1 cellular context compared by ENCODE assay signal in the genomic region with DNA sequence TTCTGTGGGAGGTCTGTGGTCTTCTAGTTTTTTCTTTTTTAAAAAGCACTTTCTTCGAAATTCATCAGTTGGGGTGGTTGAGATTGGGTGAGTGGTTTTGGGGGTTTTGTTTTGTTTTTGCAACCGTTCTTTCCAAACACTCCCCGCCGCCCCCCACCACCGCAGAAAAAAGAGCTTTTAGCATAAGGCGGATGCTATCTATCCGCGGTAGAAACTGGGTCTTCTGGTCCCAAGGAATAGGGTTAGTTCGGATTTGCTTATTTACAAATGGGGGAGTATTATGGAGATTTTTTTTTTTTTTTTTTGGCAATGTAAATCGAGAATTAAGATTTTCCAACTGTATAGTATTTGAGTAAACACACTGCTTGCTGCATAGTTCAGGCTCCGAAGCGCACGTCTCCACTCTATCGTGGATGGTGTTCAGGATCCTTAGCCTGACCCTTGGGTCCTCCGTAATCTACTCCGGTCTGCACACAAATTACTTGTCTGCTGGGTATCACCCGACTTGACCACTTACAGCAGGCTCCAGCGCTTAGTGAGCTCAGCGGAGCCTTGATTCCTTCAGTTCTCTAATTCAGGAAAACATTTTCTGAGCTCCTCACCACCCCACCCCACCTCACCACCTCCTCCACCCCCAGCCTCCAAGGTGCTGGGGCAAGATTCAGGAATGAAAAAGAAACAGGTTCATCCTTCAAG.
TF ChIP-seq lines count a peak whose summit lies in the region.

No MANE protein-coding gene starts in this region.

TF ChIP-seq in A549, 52 proteins besides CTCF, POLR2A, EP300 and RAD21 (continued from another document):
- TF ChIP-seq CBX2 (IDR thresholded peaks at IDR 0.05; ENCODE audit: borderline replicate concordance, low read depth) (no peak), SREBF2 (IDR thresholded peaks at IDR 0.05) (no peak), ZFP36 (IDR thresholded peaks at IDR 0.05; ENCODE audit: borderline replicate concordance, partially characterized antibody) (no peak), HOXA7 (CRISPR knock-in tag; IDR thresholded peaks at IDR 0.05) (no peak)
- TF ChIP-seq, protein P1, sequence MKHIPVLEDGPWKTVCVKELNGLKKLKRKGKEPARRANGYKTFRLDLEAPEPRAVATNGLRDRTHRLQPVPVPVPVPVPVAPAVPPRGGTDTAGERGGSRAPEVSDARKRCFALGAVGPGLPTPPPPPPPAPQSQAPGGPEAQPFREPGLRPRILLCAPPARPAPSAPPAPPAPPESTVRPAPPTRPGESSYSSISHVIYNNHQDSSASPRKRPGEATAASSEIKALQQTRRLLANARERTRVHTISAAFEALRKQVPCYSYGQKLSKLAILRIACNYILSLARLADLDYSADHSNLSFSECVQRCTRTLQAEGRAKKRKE (CRISPR knock-in tag; IDR thresholded peaks at IDR 0.05; ENCODE audit: low read depth), result no peak
